1 cellular context compared by ENCODE assay signal in the genomic region with DNA sequence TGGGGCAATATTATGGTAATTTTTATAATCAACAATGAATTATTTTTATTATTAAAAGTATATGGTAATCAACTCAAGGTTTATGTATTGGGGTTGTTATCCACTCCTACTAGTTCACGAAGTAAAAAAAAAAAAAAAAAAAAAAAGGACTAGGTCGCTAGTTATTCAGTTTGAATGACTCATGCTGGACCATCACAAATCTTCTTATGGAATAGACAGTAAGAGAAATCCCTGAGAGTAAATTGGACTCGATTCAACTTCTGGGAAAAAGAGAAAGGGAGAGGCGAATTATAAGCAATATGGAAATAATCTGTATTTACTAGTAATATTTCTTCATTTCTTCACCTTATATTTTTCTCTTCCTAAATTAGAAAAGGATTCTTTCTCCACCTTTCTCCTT.
TF ChIP-seq lines count a peak whose summit lies in the region.

No MANE protein-coding gene starts in this region.

TF ChIP-seq in IMR-90, 13 proteins besides CTCF, POLR2A, EP300 and RAD21:
- no peak for TF ChIP-seq CEBPB (IDR thresholded peaks at IDR 0.05; ENCODE audit: low read depth, low read length)
- TF ChIP-seq MXI1 (IDR thresholded peaks at IDR 0.05; ENCODE audit: borderline replicate concordance, low read depth, low read length) = no peak
- no peak for TF ChIP-seq SMC3 (IDR thresholded peaks at IDR 0.05; ENCODE audit: low read depth, low read length)
